1 cellular context compared by ENCODE assay signal in the genomic region with DNA sequence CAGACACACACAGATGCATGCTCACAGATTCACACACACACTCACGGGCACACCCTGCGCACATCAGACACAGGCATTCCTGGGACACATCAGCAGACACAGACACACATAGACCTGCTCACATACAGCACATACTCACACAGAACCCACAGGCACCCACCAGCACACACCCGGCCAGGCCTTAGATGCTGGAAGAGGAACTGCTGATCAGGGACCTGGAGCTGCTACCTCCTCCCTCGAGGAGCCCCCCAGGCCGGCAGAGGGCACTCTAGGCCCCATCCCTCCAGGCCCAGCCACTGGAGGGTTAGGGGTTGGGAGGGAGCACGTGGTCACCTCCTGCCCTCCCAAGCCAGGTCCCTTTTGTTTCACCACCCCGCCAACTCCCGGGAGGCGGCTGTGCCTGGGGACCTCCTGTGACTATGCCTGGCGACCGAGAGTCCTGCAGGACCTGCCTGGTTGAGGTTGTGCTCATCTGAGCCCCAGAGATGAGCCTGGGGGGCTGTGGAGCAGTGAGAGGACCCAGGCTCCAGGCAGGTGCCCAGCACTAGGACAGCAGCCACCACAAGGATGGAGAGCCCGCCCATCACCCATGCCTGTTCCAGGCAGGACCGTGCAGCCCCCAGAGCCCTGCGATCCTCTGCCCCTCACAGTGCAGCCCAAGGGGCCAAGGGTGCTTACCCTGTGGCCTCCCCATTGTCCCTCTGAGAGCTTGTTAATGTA.
TF ChIP-seq lines count a peak whose summit lies in the region.

No MANE protein-coding gene starts in this region.

TF ChIP-seq in HepG2, 621 proteins besides CTCF, POLR2A, EP300 and RAD21 (continued from another document and continues in another):
- TF ChIP-seq, protein P1, sequence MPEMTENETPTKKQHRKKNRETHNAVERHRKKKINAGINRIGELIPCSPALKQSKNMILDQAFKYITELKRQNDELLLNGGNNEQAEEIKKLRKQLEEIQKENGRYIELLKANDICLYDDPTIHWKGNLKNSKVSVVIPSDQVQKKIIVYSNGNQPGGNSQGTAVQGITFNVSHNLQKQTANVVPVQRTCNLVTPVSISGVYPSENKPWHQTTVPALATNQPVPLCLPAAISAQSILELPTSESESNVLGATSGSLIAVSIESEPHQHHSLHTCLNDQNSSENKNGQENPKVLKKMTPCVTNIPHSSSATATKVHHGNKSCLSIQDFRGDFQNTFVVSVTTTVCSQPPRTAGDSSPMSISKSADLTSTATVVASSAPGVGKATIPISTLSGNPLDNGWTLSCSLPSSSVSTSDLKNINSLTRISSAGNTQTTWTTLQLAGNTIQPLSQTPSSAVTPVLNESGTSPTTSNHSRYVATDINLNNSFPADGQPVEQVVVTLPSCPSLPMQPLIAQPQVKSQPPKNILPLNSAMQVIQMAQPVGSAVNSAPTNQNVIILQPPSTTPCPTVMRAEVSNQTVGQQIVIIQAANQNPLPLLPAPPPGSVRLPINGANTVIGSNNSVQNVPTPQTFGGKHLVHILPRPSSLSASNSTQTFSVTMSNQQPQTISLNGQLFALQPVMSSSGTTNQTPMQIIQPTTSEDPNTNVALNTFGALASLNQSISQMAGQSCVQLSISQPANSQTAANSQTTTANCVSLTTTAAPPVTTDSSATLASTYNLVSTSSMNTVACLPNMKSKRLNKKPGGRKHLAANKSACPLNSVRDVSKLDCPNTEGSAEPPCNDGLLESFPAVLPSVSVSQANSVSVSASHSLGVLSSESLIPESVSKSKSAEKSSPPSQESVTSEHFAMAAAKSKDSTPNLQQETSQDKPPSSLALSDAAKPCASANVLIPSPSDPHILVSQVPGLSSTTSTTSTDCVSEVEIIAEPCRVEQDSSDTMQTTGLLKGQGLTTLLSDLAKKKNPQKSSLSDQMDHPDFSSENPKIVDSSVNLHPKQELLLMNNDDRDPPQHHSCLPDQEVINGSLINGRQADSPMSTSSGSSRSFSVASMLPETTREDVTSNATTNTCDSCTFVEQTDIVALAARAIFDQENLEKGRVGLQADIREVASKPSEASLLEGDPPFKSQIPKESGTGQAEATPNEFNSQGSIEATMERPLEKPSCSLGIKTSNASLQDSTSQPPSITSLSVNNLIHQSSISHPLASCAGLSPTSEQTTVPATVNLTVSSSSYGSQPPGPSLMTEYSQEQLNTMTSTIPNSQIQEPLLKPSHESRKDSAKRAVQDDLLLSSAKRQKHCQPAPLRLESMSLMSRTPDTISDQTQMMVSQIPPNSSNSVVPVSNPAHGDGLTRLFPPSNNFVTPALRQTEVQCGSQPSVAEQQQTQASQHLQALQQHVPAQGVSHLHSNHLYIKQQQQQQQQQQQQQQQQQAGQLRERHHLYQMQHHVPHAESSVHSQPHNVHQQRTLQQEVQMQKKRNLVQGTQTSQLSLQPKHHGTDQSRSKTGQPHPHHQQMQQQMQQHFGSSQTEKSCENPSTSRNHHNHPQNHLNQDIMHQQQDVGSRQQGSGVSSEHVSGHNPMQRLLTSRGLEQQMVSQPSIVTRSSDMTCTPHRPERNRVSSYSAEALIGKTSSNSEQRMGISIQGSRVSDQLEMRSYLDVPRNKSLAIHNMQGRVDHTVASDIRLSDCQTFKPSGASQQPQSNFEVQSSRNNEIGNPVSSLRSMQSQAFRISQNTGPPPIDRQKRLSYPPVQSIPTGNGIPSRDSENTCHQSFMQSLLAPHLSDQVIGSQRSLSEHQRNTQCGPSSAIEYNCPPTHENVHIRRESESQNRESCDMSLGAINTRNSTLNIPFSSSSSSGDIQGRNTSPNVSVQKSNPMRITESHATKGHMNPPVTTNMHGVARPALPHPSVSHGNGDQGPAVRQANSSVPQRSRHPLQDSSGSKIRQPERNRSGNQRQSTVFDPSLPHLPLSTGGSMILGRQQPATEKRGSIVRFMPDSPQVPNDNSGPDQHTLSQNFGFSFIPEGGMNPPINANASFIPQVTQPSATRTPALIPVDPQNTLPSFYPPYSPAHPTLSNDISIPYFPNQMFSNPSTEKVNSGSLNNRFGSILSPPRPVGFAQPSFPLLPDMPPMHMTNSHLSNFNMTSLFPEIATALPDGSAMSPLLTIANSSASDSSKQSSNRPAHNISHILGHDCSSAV (CRISPR knock-in tag; IDR thresholded peaks at IDR 0.05; ENCODE audit: borderline replicate concordance) = no peak
- TF ChIP-seq ZNF337 (CRISPR knock-in tag; IDR thresholded peaks at IDR 0.05; ENCODE audit: borderline replicate concordance, low read depth) = peak; percentile 74; the same call in 1 of the 2 replicates
- no peak for TF ChIP-seq ZNF737 (CRISPR knock-in tag; IDR thresholded peaks at IDR 0.05; ENCODE audit: borderline replicate concordance)
- TF ChIP-seq CC2D1A (CRISPR knock-in tag; IDR thresholded peaks at IDR 0.05) = no peak
- TF ChIP-seq KLF9 (CRISPR knock-in tag; IDR thresholded peaks at IDR 0.05; ENCODE audit: low read depth) = 0 out of 2 replicates have a peak, but pooled peaks have one; percentile 40
- TF ChIP-seq KMT2B (CRISPR knock-in tag; IDR thresholded peaks at IDR 0.05) = no peak
- TF ChIP-seq ZNF891 (CRISPR knock-in tag; IDR thresholded peaks at IDR 0.05) = peak; percentile 65; the same call in 1 of the 2 replicates
- TF ChIP-seq SOX13 (IDR thresholded peaks at IDR 0.05) = no peak
- peak in 1 of 2 experiments; percentile 70; a peak in 2 of 4 replicates for TF ChIP-seq SOX13 (CRISPR knock-in tag; conservative IDR thresholded peaks at IDR 0.05 in 1 of 2, IDR thresholded peaks at IDR 0.05 in 1 of 2)
- peak; percentile 77; the same call in 1 of the 2 replicates for TF ChIP-seq CAMTA2 (CRISPR knock-in tag; IDR thresholded peaks at IDR 0.05; ENCODE audit: borderline replicate concordance)
- TF ChIP-seq, protein P2, sequence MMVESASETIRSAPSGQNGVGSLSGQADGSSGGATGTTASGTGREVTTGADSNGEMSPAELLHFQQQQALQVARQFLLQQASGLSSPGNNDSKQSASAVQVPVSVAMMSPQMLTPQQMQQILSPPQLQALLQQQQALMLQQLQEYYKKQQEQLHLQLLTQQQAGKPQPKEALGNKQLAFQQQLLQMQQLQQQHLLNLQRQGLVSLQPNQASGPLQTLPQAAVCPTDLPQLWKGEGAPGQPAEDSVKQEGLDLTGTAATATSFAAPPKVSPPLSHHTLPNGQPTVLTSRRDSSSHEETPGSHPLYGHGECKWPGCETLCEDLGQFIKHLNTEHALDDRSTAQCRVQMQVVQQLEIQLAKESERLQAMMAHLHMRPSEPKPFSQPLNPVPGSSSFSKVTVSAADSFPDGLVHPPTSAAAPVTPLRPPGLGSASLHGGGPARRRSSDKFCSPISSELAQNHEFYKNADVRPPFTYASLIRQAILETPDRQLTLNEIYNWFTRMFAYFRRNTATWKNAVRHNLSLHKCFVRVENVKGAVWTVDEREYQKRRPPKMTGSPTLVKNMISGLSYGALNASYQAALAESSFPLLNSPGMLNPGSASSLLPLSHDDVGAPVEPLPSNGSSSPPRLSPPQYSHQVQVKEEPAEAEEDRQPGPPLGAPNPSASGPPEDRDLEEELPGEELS (CRISPR knock-in tag; IDR thresholded peaks at IDR 0.05) = peak; percentile 20; the same call in 1 of the 2 replicates
- peak; percentile 81; the same call in 1 of the 2 replicates for TF ChIP-seq ZSCAN21 (CRISPR knock-in tag; IDR thresholded peaks at IDR 0.05; ENCODE audit: borderline replicate concordance)
- no peak for TF ChIP-seq SMAD1 (CRISPR knock-in tag; IDR thresholded peaks at IDR 0.05; ENCODE audit: borderline replicate concordance, low read depth)
- TF ChIP-seq EZH2 (conservative IDR thresholded peaks at IDR 0.05; ENCODE audit: low read depth, low read length) = no peak
- no peak for TF ChIP-seq ZFP1 (CRISPR knock-in tag; IDR thresholded peaks at IDR 0.05)
- TF ChIP-seq, protein P3, sequence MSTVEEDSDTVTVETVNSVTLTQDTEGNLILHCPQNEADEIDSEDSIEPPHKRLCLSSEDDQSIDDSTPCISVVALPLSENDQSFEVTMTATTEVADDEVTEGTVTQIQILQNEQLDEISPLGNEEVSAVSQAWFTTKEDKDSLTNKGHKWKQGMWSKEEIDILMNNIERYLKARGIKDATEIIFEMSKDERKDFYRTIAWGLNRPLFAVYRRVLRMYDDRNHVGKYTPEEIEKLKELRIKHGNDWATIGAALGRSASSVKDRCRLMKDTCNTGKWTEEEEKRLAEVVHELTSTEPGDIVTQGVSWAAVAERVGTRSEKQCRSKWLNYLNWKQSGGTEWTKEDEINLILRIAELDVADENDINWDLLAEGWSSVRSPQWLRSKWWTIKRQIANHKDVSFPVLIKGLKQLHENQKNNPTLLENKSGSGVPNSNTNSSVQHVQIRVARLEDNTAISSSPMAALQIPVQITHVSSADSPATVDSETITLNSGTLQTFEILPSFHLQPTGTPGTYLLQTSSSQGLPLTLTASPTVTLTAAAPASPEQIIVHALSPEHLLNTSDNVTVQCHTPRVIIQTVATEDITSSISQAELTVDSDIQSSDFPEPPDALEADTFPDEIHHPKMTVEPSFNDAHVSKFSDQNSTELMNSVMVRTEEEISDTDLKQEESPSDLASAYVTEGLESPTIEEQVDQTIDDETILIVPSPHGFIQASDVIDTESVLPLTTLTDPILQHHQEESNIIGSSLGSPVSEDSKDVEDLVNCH (CRISPR knock-in tag; IDR thresholded peaks at IDR 0.05) = peak; percentile 44; the same call in 1 of the 2 replicates
- TF ChIP-seq, protein P4, sequence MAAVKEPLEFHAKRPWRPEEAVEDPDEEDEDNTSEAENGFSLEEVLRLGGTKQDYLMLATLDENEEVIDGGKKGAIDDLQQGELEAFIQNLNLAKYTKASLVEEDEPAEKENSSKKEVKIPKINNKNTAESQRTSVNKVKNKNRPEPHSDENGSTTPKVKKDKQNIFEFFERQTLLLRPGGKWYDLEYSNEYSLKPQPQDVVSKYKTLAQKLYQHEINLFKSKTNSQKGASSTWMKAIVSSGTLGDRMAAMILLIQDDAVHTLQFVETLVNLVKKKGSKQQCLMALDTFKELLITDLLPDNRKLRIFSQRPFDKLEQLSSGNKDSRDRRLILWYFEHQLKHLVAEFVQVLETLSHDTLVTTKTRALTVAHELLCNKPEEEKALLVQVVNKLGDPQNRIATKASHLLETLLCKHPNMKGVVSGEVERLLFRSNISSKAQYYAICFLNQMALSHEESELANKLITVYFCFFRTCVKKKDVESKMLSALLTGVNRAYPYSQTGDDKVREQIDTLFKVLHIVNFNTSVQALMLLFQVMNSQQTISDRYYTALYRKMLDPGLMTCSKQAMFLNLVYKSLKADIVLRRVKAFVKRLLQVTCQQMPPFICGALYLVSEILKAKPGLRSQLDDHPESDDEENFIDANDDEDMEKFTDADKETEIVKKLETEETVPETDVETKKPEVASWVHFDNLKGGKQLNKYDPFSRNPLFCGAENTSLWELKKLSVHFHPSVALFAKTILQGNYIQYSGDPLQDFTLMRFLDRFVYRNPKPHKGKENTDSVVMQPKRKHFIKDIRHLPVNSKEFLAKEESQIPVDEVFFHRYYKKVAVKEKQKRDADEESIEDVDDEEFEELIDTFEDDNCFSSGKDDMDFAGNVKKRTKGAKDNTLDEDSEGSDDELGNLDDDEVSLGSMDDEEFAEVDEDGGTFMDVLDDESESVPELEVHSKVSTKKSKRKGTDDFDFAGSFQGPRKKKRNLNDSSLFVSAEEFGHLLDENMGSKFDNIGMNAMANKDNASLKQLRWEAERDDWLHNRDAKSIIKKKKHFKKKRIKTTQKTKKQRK (IDR thresholded peaks at IDR 0.05; ENCODE audit: low read length) = no peak
- no peak for TF ChIP-seq NCOA5 (CRISPR knock-in tag; IDR thresholded peaks at IDR 0.05)
- no peak for TF ChIP-seq JUND (CRISPR knock-in tag; IDR thresholded peaks at IDR 0.05)
- TF ChIP-seq, protein P5, sequence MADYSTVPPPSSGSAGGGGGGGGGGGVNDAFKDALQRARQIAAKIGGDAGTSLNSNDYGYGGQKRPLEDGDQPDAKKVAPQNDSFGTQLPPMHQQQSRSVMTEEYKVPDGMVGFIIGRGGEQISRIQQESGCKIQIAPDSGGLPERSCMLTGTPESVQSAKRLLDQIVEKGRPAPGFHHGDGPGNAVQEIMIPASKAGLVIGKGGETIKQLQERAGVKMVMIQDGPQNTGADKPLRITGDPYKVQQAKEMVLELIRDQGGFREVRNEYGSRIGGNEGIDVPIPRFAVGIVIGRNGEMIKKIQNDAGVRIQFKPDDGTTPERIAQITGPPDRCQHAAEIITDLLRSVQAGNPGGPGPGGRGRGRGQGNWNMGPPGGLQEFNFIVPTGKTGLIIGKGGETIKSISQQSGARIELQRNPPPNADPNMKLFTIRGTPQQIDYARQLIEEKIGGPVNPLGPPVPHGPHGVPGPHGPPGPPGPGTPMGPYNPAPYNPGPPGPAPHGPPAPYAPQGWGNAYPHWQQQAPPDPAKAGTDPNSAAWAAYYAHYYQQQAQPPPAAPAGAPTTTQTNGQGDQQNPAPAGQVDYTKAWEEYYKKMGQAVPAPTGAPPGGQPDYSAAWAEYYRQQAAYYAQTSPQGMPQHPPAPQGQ (CRISPR knock-in tag; IDR thresholded peaks at IDR 0.05; ENCODE audit: borderline replicate concordance) = no peak
- TF ChIP-seq MED1 (CRISPR knock-in tag; IDR thresholded peaks at IDR 0.05) = peak; percentile 56; the same call in 1 of the 2 replicates
- TF ChIP-seq, protein P6, sequence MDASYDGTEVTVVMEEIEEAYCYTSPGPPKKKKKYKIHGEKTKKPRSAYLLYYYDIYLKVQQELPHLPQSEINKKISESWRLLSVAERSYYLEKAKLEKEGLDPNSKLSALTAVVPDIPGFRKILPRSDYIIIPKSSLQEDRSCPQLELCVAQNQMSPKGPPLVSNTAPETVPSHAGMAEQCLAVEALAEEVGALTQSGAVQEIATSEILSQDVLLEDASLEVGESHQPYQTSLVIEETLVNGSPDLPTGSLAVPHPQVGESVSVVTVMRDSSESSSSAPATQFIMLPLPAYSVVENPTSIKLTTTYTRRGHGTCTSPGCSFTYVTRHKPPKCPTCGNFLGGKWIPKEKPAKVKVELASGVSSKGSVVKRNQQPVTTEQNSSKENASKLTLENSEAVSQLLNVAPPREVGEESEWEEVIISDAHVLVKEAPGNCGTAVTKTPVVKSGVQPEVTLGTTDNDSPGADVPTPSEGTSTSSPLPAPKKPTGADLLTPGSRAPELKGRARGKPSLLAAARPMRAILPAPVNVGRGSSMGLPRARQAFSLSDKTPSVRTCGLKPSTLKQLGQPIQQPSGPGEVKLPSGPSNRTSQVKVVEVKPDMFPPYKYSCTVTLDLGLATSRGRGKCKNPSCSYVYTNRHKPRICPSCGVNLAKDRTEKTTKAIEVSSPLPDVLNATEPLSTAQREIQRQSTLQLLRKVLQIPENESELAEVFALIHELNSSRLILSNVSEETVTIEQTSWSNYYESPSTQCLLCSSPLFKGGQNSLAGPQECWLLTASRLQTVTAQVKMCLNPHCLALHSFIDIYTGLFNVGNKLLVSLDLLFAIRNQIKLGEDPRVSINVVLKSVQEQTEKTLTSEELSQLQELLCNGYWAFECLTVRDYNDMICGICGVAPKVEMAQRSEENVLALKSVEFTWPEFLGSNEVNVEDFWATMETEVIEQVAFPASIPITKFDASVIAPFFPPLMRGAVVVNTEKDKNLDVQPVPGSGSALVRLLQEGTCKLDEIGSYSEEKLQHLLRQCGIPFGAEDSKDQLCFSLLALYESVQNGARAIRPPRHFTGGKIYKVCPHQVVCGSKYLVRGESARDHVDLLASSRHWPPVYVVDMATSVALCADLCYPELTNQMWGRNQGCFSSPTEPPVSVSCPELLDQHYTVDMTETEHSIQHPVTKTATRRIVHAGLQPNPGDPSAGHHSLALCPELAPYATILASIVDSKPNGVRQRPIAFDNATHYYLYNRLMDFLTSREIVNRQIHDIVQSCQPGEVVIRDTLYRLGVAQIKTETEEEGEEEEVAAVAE (CRISPR knock-in tag; IDR thresholded peaks at IDR 0.05; ENCODE audit: borderline replicate concordance) = no peak
- peak; percentile 41; the same call in 1 of the 2 replicates for TF ChIP-seq ZNF350 (CRISPR knock-in tag; IDR thresholded peaks at IDR 0.05; ENCODE audit: borderline replicate concordance, low read depth)
- TF ChIP-seq, protein P7, sequence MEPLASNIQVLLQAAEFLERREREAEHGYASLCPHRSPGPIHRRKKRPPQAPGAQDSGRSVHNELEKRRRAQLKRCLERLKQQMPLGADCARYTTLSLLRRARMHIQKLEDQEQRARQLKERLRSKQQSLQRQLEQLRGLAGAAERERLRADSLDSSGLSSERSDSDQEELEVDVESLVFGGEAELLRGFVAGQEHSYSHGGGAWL (CRISPR knock-in tag; IDR thresholded peaks at IDR 0.05) = peak; percentile 71
- TF ChIP-seq ZBTB20 (CRISPR knock-in tag; IDR thresholded peaks at IDR 0.05; ENCODE audit: borderline replicate concordance, low read depth) = 0 out of 2 replicates have a peak, but pooled peaks have one; percentile 25
- no peak for TF ChIP-seq NFE2L2 (IDR thresholded peaks at IDR 0.05; ENCODE audit: low read length)
- TF ChIP-seq MXD4 (CRISPR knock-in tag; IDR thresholded peaks at IDR 0.05) = peak; percentile 78
